In the genomic region with DNA sequence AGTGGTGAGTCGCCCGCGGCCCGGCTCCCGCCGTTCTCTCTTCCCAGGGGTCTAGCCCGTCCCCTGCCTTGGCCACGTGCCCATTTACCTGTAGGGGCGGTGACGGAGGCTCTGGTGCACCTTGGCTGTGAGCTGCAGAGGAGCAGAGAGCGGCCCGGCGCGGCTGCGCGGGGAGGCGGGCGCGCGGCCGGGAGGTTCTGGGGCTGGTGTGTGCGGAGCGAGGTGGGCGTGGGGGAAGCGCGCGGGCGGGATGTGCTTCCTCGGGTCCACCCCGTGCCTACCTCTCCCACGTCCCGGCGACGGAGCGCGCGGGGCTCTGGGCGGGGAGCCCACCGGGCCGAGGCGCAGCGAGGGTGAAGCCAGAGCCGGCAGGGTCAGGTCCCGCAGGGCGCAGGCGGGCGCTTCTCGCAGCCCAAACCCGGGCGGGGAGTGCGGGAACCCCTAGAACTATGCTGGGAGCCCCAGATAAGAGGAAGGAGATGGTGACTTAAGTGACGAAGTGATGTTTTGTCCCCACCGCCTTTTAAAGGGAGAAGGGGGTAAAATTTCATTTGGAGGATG, we compare ENCODE assay signal across 8 cellular contexts. TPM values are rescaled to one million over a fixed set of nuclear protein-coding genes. Genes with fewer than 3 reads are reported as not detected.
DNase-seq lines count a peak whose midpoint lies in the region; ATAC-seq and TF ChIP-seq lines count a peak whose summit lies in the region.

No MANE protein-coding gene starts in this region.

- TF ChIP-seq CTCF in Panc1 (IDR thresholded peaks at IDR 0.05) (no peak), astrocyte of the cerebellum (IDR thresholded peaks at IDR 0.05; ENCODE audit: low read depth, low read length, missing control alignments) (no peak)

- peak overlapping the region; percentile 85 to 97 (median 96) for H3K27ac Mint-ChIP-seq in immature natural killer cell

- H3K9me3 Mint-ChIP-seq in immature natural killer cell: no peaks in the 10 kb centered on the region

- H3K4me1 Mint-ChIP-seq in immature natural killer cell: peaks cover 77 to 85% of the 10 kb centered on the region in 2 donors

- intact Hi-C loops in Panc1 (cut with micrococcal nuclease; ENCODE audit: unreplicated experiment): loop anchor here (5.0 to 10.0 kb wide), 3 partner anchors 52 to 515 kb away; a partner anchor contains a TSS

- H3K4me3 Mint-ChIP-seq in immature natural killer cell: peak overlapping the region; percentile 84 to 96 (median 89)

- POLR2A ChIA-PET in Panc1 (lab: Charles Lee): interaction anchor here (1.4 to 1.5 kb wide), 2 partner anchors 12 to 52 kb away, joined by 3 read pairs; no protein-coding TSS in a partner anchor

- H3K9me3 ChIP-seq in Panc1 (ENCODE audit: control insufficient read depth, insufficient read depth, low read depth, low read length): no peaks in the 10 kb centered on the region

- CTCF ChIA-PET in Panc1 (lab: Charles Lee): no interaction called here

- H3K36me3 ChIP-seq in Panc1 (ENCODE audit: control insufficient read depth, insufficient read depth, low read length): peaks cover 31% of the 10 kb centered on the region

- peaks cover 70% of the 10 kb centered on the region for H3K4me1 ChIP-seq in Panc1 (ENCODE audit: control insufficient read depth, insufficient read depth, low read length)

- peaks cover 13 to 35% (median 24%) of the 10 kb centered on the region in 3 donors for H3K27me3 Mint-ChIP-seq in immature natural killer cell (ENCODE audit: low read depth in 3 of 3)

- BruUV-seq in Panc1 (replicated peaks; lab: Mats Ljungman, UMichigan): no TSS peak

- H3K36me3 Mint-ChIP-seq in immature natural killer cell: peaks cover 6 to 38% (median 19%) of the 10 kb centered on the region in 3 donors

- in situ Hi-C loops in Panc1 (cut with HindIII; ENCODE audit: low pct_unique_long_range_greater_than_20kb, low sequenced_read_pairs) (no loop called here), astrocyte of the cerebellum (cut with HindIII; ENCODE audit: low sequenced_read_pairs) (no loop called here)

- peak; percentile 59 for DNase-seq in NCI-H82 (lab: John Stamatoyannopoulos, UW)
- DNase-seq in NCI-H82 treated with DMSO at 0.1 percent for 48 hours (lab: John Stamatoyannopoulos, UW; ENCODE audit: unreplicated experiment): no peak
- DNase-seq in Panc1 (ENCODE audit: low read depth, low spot score): no peak
- no peak for DNase-seq in astrocyte of the cerebellum (ENCODE audit: low read depth)
- DNase-seq in immature natural killer cell: peak in 2 of 3 donors; percentile 51 to 56
- DNase-seq in stimulated activated CD4-positive, alpha-beta T cell treated with anti-CD3 and anti-CD28 coated beads, Interleukin-15, amount 100 ng/mL, for 24 hours: peak; percentile 71

- H3K4me3 ChIP-seq in Panc1 (ENCODE audit: low read depth in 2 of 2, low read length in 2 of 2) (peak overlapping the region; percentile 87 to 99), astrocyte of the cerebellum (ENCODE audit: low read depth, low read length) (peak overlapping the region; percentile 73)

- ATAC-seq in HG02981 (IDR thresholded peaks at IDR 0.05; ENCODE audit: unreplicated experiment) (peak; percentile 12), Panc1 (peak; percentile 32), HG03565 (IDR thresholded peaks at IDR 0.05; ENCODE audit: unreplicated experiment) (no peak)

- H3K27me3 ChIP-seq in Panc1 (ENCODE audit: control insufficient read depth, insufficient read depth, low read length): no peaks in the 10 kb centered on the region

- peak overlapping the region; percentile 95 for H3K27ac ChIP-seq in Panc1 (ENCODE audit: low read length)

RNA-seq across cellular contexts. Expression of a gene that starts 0.4 kb away (rescaled TPM):
- total RNA-seq in Panc1 (2021; ENCODE audit: unreplicated experiment): 331 TPM
- polyA plus RNA-seq in Panc1 (2012; ENCODE audit: insufficient read length): 234 TPM
- polyA plus RNA-seq in immature natural killer cell: 100 to 1,000 TPM; 125 to 171 (median 166) TPM

RNA-seq across cellular contexts. Expression of a gene that starts 54.2 kb away (rescaled TPM):
- total RNA-seq in Panc1 (2021; ENCODE audit: unreplicated experiment): 3.2 TPM
- 1.4 TPM for polyA plus RNA-seq in Panc1 (2012; ENCODE audit: insufficient read length)
- under 1 TPM in 2 of 3 donors, not detected in 1; 0.11 to 0.31 TPM for polyA plus RNA-seq in immature natural killer cell

Comparison
In these comparisons a context has a peak if more than half of its experiments do, and no peak if none do; other contexts are left out.
1. DNase-seq: peak in NCI-H82 (single experiment), immature natural killer cell (2 of 3) and stimulated activated CD4-positive, alpha-beta T cell treated with anti-CD3 and anti-CD28 coated beads, Interleukin-15, amount 100 ng/mL, for 24 hours (single experiment); none in NCI-H82 treated with DMSO at 0.1 percent for 48 hours (single experiment), Panc1 (single experiment) and astrocyte of the cerebellum (single experiment).